In genomic region chrX:21989415-21989814, GRCh38 we compare ENCODE assay signal across 14 cellular contexts. TPM values are rescaled to one million over a fixed set of nuclear protein-coding genes. Genes with fewer than 3 reads are reported as not detected.
DNase-seq lines count a peak whose midpoint lies in the region; ATAC-seq and TF ChIP-seq lines count a peak whose summit lies in the region.
"Had no signal": no experiment of that assay in that cellular context is flagged by ENCODE, and none has a peak within 500 bp of the region (broad histone marks: within the 10 kb centered on the region; RNA-seq: fewer than 3 reads in every experiment).

No MANE protein-coding gene starts in this region.

- peak in 2 of 3 donors; percentile 7 to 18 for DNase-seq in stimulated activated CD4-positive, alpha-beta T cell treated with anti-CD3 and anti-CD28 coated beads, Interleukin-12 subunit alpha, Interleukin-12 subunit beta, amount 100 ng/mL, for 48 hours (ENCODE audit: low read depth in 2 of 3, low spot score in 1 of 3)
- no peak for DNase-seq in stimulated activated CD4-positive, alpha-beta T cell treated with anti-CD3 and anti-CD28 coated beads, Interleukin-4, amount 100 ng/mL, for 1 hour
- DNase-seq in Karpas-422 (peak; percentile 35), left lobe of liver (ENCODE audit: low spot score) (no peak), coronary artery (ENCODE audit: low spot score) (no peak)
- DNase-seq in stimulated activated naive CD8-positive, alpha-beta T cell treated with anti-CD3 and anti-CD28 coated beads, Interleukin-15, amount 100 ng/mL, for 72 hours: peak; percentile 42 to 57
- DNase-seq: AML-193, hippocampal formation, NCI-H1417 treated with DMSO at 0.1 percent for 48 hours, transverse colon had no signal

- TF ChIP-seq CTCF in coronary artery (IDR thresholded peaks at IDR 0.05): no peak

- no peak overlapping the region for H3K4me2 ChIP-seq in Karpas-422 (ENCODE audit: low read depth, low read length, poor library complexity, severe bottlenecking)

- H3K9ac ChIP-seq in Karpas-422 (ENCODE audit: low read length): no peak overlapping the region

- no peaks in the 10 kb centered on the region for H3K27me3 Mint-ChIP-seq in stimulated activated naive CD8-positive, alpha-beta T cell treated with anti-CD3 and anti-CD28 coated beads, Interleukin-15, amount 100 ng/mL, for 72 hours

- no peak overlapping the region for H3K4me3 ChIP-seq in Karpas-422 (ENCODE audit: low read length)
- H3K4me3 ChIP-seq in coronary artery: no peak overlapping the region
- H3K4me3 ChIP-seq: breast epithelium, lung, transverse colon had no signal

- no peaks in the 10 kb centered on the region for H3K4me1 ChIP-seq in Karpas-422 (ENCODE audit: low read length)
- H3K4me1 ChIP-seq: breast epithelium, transverse colon had no signal

- no peaks in the 10 kb centered on the region for H3K27me3 ChIP-seq in Karpas-422 (ENCODE audit: low read length)
- H3K27me3 ChIP-seq: transverse colon had no signal

- peaks cover 3% of the 10 kb centered on the region; the same call in 1 of the 2 replicates for H3K79me2 ChIP-seq in Karpas-422 (ENCODE audit: low read length)

- peak; percentile 44 for ATAC-seq in GM21619 (IDR thresholded peaks at IDR 0.05; ENCODE audit: unreplicated experiment)
- ATAC-seq in stimulated activated naive CD8-positive, alpha-beta T cell treated with anti-CD3 and anti-CD28 coated beads, Interleukin-15, amount 100 ng/mL, for 72 hours: peak; percentile 86
- no peak for ATAC-seq in left lobe of liver
- ATAC-seq in HG03520 (IDR thresholded peaks at IDR 0.05; ENCODE audit: unreplicated experiment): no peak

- H3K36me3 ChIP-seq in Karpas-422 (ENCODE audit: insufficient read depth, low read length): peaks cover 24% of the 10 kb centered on the region; the same call in 1 of the 2 replicates
- H3K36me3 ChIP-seq: breast epithelium, transverse colon had no signal

- H3K4me3 Mint-ChIP-seq in stimulated activated naive CD8-positive, alpha-beta T cell treated with anti-CD3 and anti-CD28 coated beads, Interleukin-15, amount 100 ng/mL, for 72 hours: no peak overlapping the region

- H3K9me3 Mint-ChIP-seq in stimulated activated naive CD8-positive, alpha-beta T cell treated with anti-CD3 and anti-CD28 coated beads, Interleukin-15, amount 100 ng/mL, for 72 hours: no peaks in the 10 kb centered on the region

- peak overlapping the region; percentile 77 to 99 for H3K27ac Mint-ChIP-seq in stimulated activated naive CD8-positive, alpha-beta T cell treated with anti-CD3 and anti-CD28 coated beads, Interleukin-15, amount 100 ng/mL, for 72 hours

- H3K27ac ChIP-seq in Karpas-422 (ENCODE audit: low read length) (no peak overlapping the region), coronary artery (no peak overlapping the region)
- H3K27ac ChIP-seq: breast epithelium, transverse colon had no signal

- no peaks in the 10 kb centered on the region for H3K9me3 ChIP-seq in Karpas-422 (ENCODE audit: low read length)
- H3K9me3 ChIP-seq: breast epithelium, transverse colon had no signal

- no peaks in the 10 kb centered on the region for H4K20me1 ChIP-seq in Karpas-422 (ENCODE audit: insufficient read depth, low read depth, low read length)

- H3K9me2 ChIP-seq in Karpas-422 (replicated peaks; ENCODE audit: insufficient read depth, low read length): no peaks in the 10 kb centered on the region

- peaks cover 61% of the 10 kb centered on the region for H3K4me1 Mint-ChIP-seq in stimulated activated naive CD8-positive, alpha-beta T cell treated with anti-CD3 and anti-CD28 coated beads, Interleukin-15, amount 100 ng/mL, for 72 hours

- H2AFZ ChIP-seq in Karpas-422 (ENCODE audit: low read length): no peak overlapping the region

RNA-seq across cellular contexts. Expression of gene PHEX, which starts 42.7 kb away (rescaled TPM):
- total RNA-seq in Karpas-422 (2014; rRNA removed; shearing (Covaris generic); ENCODE audit: low replicate concordance): 1.3 TPM in 1 of 2 replicates, not detected in the other
- not detected for total RNA-seq in left lobe of liver

RNA-seq across cellular contexts. Expression of gene SMS, which starts 48.9 kb away (rescaled TPM):
- total RNA-seq in Karpas-422 (2014; rRNA removed; shearing (Covaris generic); ENCODE audit: low replicate concordance): 116 and 131 TPM in 2 replicates
- 17.8 TPM for total RNA-seq in left lobe of liver

Comparison
In these comparisons a context has a peak if more than half of its experiments do, and no peak if none do; other contexts are left out.
1. DNase-seq: peak in stimulated activated CD4-positive, alpha-beta T cell treated with anti-CD3 and anti-CD28 coated beads, Interleukin-12 subunit alpha, Interleukin-12 subunit beta, amount 100 ng/mL, for 48 hours (2 of 3), Karpas-422 (single experiment) and stimulated activated naive CD8-positive, alpha-beta T cell treated with anti-CD3 and anti-CD28 coated beads, Interleukin-15, amount 100 ng/mL, for 72 hours (2 of 2); none in stimulated activated CD4-positive, alpha-beta T cell treated with anti-CD3 and anti-CD28 coated beads, Interleukin-4, amount 100 ng/mL, for 1 hour (single experiment), left lobe of liver (single experiment) and coronary artery (single experiment).
2. ATAC-seq: peak in GM21619 (single experiment) and stimulated activated naive CD8-positive, alpha-beta T cell treated with anti-CD3 and anti-CD28 coated beads, Interleukin-15, amount 100 ng/mL, for 72 hours (single experiment); none in left lobe of liver (single experiment) and HG03520 (single experiment).